Comparison of ENCODE assay signal across 10 cellular contexts in genomic region chr13:44758595-44759221, GRCh38.
DNase-seq lines count a peak whose midpoint lies in the region; ATAC-seq and TF ChIP-seq lines count a peak whose summit lies in the region.
"Had no signal": no experiment of that assay in that cellular context is flagged by ENCODE, and none has a peak within 500 bp of the region (broad histone marks: within the 10 kb centered on the region; RNA-seq: fewer than 3 reads in every experiment).

No MANE protein-coding gene starts in this region.

- no peak for ATAC-seq in GM21423 (IDR thresholded peaks at IDR 0.05; ENCODE audit: unreplicated experiment)

- no peak for TF ChIP-seq CTCF in epithelial cell of esophagus (IDR thresholded peaks at IDR 0.05; ENCODE audit: insufficient read depth, low read depth, low read length, missing control alignments)

- DNase-seq in NCI-H146 (lab: John Stamatoyannopoulos, UW) = peak; percentile 25
- DNase-seq in NCI-H146 treated with DMSO at 0.1 percent for 48 hours (lab: John Stamatoyannopoulos, UW; ENCODE audit: unreplicated experiment) = no peak
- peak; percentile 77 for DNase-seq in NCI-H226
- peak; percentile 97 for DNase-seq in epithelial cell of esophagus (ENCODE audit: low read depth)
- DNase-seq in skeletal muscle cell (ENCODE audit: low read depth) = peak; percentile 90
- DNase-seq in NCI-H128 (lab: John Stamatoyannopoulos, UW; ENCODE audit: unreplicated experiment) = no peak
- no peak for DNase-seq in retina
- DNase-seq: activated naive CD8-positive, alpha-beta T cell treated with anti-CD3 and anti-CD28 coated beads, Interleukin-2, amount 10 ng/mL, durations not matched to agents 7 days and 5 days had no signal

- H3K4me3 ChIP-seq in epithelial cell of esophagus (ENCODE audit: low read length) (peak overlapping the region; percentile 6), skeletal muscle cell (ENCODE audit: low read depth, low read length) (no peak overlapping the region)
- H3K4me3 ChIP-seq: BLaER1 had no signal

Comparison
In these comparisons a context has a peak if more than half of its experiments do, and no peak if none do; other contexts are left out.
1. DNase-seq: peak in NCI-H146 (single experiment), NCI-H226 (single experiment), epithelial cell of esophagus (single experiment) and skeletal muscle cell (single experiment); none in NCI-H146 treated with DMSO at 0.1 percent for 48 hours (single experiment), NCI-H128 (single experiment) and retina (single experiment).